Comparison of ENCODE assay signal across 8 cellular contexts in the genomic region with DNA sequence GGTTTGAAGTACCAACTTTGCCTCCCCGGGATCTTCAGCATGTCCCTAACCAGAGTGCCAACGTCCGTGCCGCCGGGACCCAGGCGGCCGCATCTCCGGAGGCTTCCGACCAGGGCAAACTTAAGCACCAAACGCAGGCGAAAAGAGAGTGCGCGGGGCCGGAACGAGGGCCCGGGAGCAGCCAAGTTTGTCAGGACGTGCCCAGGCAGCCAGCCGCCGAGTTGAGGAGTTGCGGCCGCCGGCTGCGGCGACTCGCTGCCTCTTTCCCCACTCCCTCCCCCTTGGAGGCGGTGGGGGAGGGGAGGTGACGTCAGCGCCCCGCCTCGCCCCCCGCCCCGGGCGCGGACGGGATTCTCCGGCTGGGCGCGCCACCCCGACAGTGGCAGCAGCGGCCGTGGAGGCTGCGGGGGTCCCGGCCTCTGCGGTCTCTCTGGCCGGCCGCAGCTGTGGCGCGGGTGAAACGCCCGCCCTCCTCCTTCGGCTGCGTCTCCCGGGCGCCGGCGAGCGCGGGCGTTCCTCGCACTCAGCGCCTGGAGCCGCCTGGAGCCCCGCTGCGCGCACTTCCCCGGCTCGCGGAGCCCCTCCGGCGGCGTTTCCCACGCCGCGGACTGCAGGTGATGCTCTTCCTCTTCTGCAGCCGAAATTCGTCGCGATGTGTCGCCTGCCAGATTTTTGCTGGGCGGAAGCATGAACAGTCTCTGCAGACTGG. TPM values are rescaled to one million over a fixed set of nuclear protein-coding genes. Genes with fewer than 3 reads are reported as not detected.
A peak's percentile ranks its signal among the peaks of the same experiment; 100 is the strongest.
DNase-seq lines count a peak whose midpoint lies in the region; ATAC-seq and TF ChIP-seq lines count a peak whose summit lies in the region.

No MANE protein-coding gene starts in this region.

- no peaks in the 10 kb centered on the region for H3F3A ChIP-seq in neural cell (ENCODE audit: insufficient read depth, low read length, poor library complexity, severe bottlenecking)

- H3K27ac ChIP-seq in BLaER1 (peak overlapping the region; percentile 95), HUES48 (ENCODE audit: low read depth, low read length) (peak overlapping the region; percentile 83), VCaP (peak overlapping the region; percentile 89), neural cell (ENCODE audit: low read length) (peak overlapping the region; percentile 38)

- peak overlapping the region; percentile 59 for H2AFZ ChIP-seq in neural cell (ENCODE audit: low read depth, low read length)

- peak; percentile 63 for TF ChIP-seq RAD21 in neural cell (conservative IDR thresholded peaks at IDR 0.05)

- H3K4me2 ChIP-seq in BLaER1: peak overlapping the region; percentile 90
- H3K4me2 ChIP-seq in neural cell (ENCODE audit: low read length): peak overlapping the region; percentile 100

- TF ChIP-seq EP300 in neural cell (conservative IDR thresholded peaks at IDR 0.05; ENCODE audit: poor library complexity, severe bottlenecking): peak; percentile 61

- H3K27me3 ChIP-seq in BLaER1: no peaks in the 10 kb centered on the region
- peaks cover 23% of the 10 kb centered on the region for H3K27me3 ChIP-seq in HUES48 (ENCODE audit: control insufficient read depth, insufficient read depth, low read length)
- H3K27me3 ChIP-seq in neural cell (ENCODE audit: insufficient read depth, low read depth, low read length): peaks cover 16% of the 10 kb centered on the region

- H3K79me2 ChIP-seq in neural cell (replicated peaks; ENCODE audit: insufficient read depth, low read length): peaks cover 12% of the 10 kb centered on the region

- H3K9ac ChIP-seq in BLaER1 (peak overlapping the region; percentile 94), HUES48 (ENCODE audit: low read depth, low read length) (peak overlapping the region; percentile 69), neural cell (ENCODE audit: low read length) (peak overlapping the region; percentile 62)

- H3K4me1 ChIP-seq in BLaER1 (peaks cover 31% of the 10 kb centered on the region), HUES48 (ENCODE audit: control insufficient read depth, insufficient read depth, low read length) (peaks cover 16% of the 10 kb centered on the region)

- no peak for ATAC-seq in HG02884 (IDR thresholded peaks at IDR 0.05; ENCODE audit: unreplicated experiment)
- ATAC-seq in HG03095 (IDR thresholded peaks at IDR 0.05; ENCODE audit: unreplicated experiment): no peak

- DNase-seq in fibroblast of villous mesenchyme (ENCODE audit: low read depth) (peak; percentile 83), T-helper 9 cell (no peak)

- H4K20me1 ChIP-seq in BLaER1 (peaks cover 29% of the 10 kb centered on the region), neural cell (ENCODE audit: insufficient read depth) (no peaks in the 10 kb centered on the region)

- no peaks in the 10 kb centered on the region for H3K9me2 ChIP-seq in neural cell (ENCODE audit: insufficient read depth, low read length)

- H3K9me3 ChIP-seq in BLaER1 (no peaks in the 10 kb centered on the region; the same call in 1 of the 2 replicates), HUES48 (ENCODE audit: control insufficient read depth, insufficient read depth, low read length) (no peaks in the 10 kb centered on the region), neural cell (ENCODE audit: low read length) (no peaks in the 10 kb centered on the region)

- TF ChIP-seq CTCF in VCaP (conservative IDR thresholded peaks at IDR 0.05) (peak; percentile 83), fibroblast of villous mesenchyme (IDR thresholded peaks at IDR 0.05; ENCODE audit: insufficient read depth, low read depth, low read length) (peak; percentile 6), neural cell (IDR thresholded peaks at IDR 0.05; ENCODE audit: poor library complexity, severe bottlenecking) (peak; percentile 51)

- peak overlapping the region; percentile 95 for H3K4me3 ChIP-seq in BLaER1
- peak overlapping the region; percentile 94 for H3K4me3 ChIP-seq in HUES48 (ENCODE audit: low read depth, low read length)
- peak overlapping the region; percentile 89 for H3K4me3 ChIP-seq in fibroblast of villous mesenchyme (ENCODE audit: low read depth, low read length)
- peak overlapping the region; percentile 91 for H3K4me3 ChIP-seq in neural cell (ENCODE audit: low read length)

- H3K36me3 ChIP-seq in BLaER1: no peaks in the 10 kb centered on the region
- no peaks in the 10 kb centered on the region for H3K36me3 ChIP-seq in HUES48 (ENCODE audit: control insufficient read depth, insufficient read depth, low read length)
- no peaks in the 10 kb centered on the region for H3K36me3 ChIP-seq in neural cell (ENCODE audit: insufficient read depth, low read length)

TF ChIP-seq in neural cell, 6 proteins besides CTCF, POLR2A, EP300 and RAD21:
- TF ChIP-seq MXI1 (conservative IDR thresholded peaks at IDR 0.05; ENCODE audit: poor library complexity, severe bottlenecking): peak; percentile 21
- no peak for TF ChIP-seq EZH2 (IDR thresholded peaks at IDR 0.05; ENCODE audit: borderline replicate concordance, insufficient read depth, low read length, poor library complexity, severe bottlenecking)
- TF ChIP-seq, protein P1, sequence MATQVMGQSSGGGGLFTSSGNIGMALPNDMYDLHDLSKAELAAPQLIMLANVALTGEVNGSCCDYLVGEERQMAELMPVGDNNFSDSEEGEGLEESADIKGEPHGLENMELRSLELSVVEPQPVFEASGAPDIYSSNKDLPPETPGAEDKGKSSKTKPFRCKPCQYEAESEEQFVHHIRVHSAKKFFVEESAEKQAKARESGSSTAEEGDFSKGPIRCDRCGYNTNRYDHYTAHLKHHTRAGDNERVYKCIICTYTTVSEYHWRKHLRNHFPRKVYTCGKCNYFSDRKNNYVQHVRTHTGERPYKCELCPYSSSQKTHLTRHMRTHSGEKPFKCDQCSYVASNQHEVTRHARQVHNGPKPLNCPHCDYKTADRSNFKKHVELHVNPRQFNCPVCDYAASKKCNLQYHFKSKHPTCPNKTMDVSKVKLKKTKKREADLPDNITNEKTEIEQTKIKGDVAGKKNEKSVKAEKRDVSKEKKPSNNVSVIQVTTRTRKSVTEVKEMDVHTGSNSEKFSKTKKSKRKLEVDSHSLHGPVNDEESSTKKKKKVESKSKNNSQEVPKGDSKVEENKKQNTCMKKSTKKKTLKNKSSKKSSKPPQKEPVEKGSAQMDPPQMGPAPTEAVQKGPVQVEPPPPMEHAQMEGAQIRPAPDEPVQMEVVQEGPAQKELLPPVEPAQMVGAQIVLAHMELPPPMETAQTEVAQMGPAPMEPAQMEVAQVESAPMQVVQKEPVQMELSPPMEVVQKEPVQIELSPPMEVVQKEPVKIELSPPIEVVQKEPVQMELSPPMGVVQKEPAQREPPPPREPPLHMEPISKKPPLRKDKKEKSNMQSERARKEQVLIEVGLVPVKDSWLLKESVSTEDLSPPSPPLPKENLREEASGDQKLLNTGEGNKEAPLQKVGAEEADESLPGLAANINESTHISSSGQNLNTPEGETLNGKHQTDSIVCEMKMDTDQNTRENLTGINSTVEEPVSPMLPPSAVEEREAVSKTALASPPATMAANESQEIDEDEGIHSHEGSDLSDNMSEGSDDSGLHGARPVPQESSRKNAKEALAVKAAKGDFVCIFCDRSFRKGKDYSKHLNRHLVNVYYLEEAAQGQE (IDR thresholded peaks at IDR 0.05; ENCODE audit: borderline replicate concordance): no peak
- peak; percentile 61 for TF ChIP-seq SMC3 (conservative IDR thresholded peaks at IDR 0.05; ENCODE audit: poor library complexity)
- TF ChIP-seq POLR2AphosphoS5 (IDR thresholded peaks at IDR 0.05): peak; percentile 11

RNA-seq across cellular contexts. Expression of gene FAT1, which starts 2.9 kb away (rescaled TPM):
- 306 and 454 TPM in 2 replicates for total RNA-seq in fibroblast of villous mesenchyme
- polyA plus RNA-seq in neural cell: 18.0 and 19.8 TPM in 2 replicates
- 94.0 and 94.2 TPM in 2 replicates for polyA minus RNA-seq in neural cell

Comparison
In these comparisons a context has a peak if more than half of its experiments do, and no peak if none do; other contexts are left out.
1. H3K27ac ChIP-seq: peak in every context shown above with its lines; median percentile 95 in BLaER1; 89 in VCaP; 83 in HUES48; 38 in neural cell.
2. CTCF ChIP-seq: peak in every context shown above with its lines; median percentile 83 in VCaP; 51 in neural cell; 6 in fibroblast of villous mesenchyme.